Comparison of ENCODE assay signal across 8 cellular contexts in the genomic region with DNA sequence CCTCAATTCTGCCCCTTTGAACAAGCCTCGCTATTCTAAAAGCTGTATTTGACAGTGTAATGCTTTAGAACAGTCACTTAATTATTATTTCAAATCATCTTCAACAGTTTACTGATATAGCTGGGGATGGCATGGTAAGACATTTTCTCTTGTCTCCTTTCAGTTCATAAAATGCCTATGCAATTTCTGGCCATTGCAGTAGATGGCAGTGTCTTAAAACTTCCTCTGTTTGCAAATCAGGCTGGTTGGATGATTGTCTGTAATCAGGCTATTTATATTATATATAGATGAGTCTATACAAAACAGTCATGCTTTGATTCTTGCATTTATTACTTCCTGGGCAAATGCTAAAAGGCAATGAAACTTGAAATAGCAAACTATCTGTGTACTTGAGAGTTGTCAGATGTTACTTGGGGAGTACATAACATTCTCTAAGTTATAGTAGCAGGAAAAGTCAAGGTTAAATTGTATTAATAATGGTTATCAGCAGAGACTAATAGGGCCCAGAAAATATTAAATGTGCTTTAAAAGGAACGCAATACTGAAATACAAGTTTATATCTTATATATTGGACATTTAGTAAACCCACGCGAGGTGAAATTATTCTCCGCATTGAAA. TPM values are rescaled to one million over a fixed set of nuclear protein-coding genes. Genes with fewer than 3 reads are reported as not detected.
DNase-seq lines count a peak whose midpoint lies in the region; ATAC-seq and TF ChIP-seq lines count a peak whose summit lies in the region.

No MANE protein-coding gene starts in this region.

- dilution Hi-C loops in IMR-90 (cut with HindIII; ENCODE audit: low sequenced_read_pairs, unreplicated experiment): no loop called here

- BruUV-seq in IMR-90 (replicated peaks; lab: Mats Ljungman, UMichigan): no TSS peak

- TF ChIP-seq CTCF in IMR-90 (conservative IDR thresholded peaks at IDR 0.05; ENCODE audit: low read depth, low read length): peak; percentile 56
- peak; percentile 67 for TF ChIP-seq CTCF in type B pancreatic cell (conservative IDR thresholded peaks at IDR 0.05)

- intact Hi-C loops in IMR-90 (cut with micrococcal nuclease): loop anchor here (2.0 to 5.0 kb wide), 3 partner anchors 574 to 826 kb away; a partner anchor contains a TSS

- peak; percentile 51 for TF ChIP-seq RAD21 in IMR-90 (IDR thresholded peaks at IDR 0.05; ENCODE audit: low read length)

- ATAC-seq in IMR-90 (ENCODE audit: low read depth) (peak; percentile 83), esophagus mucosa (no peak)

- H3K14ac ChIP-seq in IMR-90 (replicated peaks; ENCODE audit: low read depth, low read length): no peak overlapping the region

- no peaks in the 10 kb centered on the region for H3K36me3 ChIP-seq in IMR-90 (ENCODE audit: control insufficient read depth, insufficient read depth, low read length)

- no CpG with 5 or more reads among the region's 5 CpGs for WGBS in IMR-90 (ENCODE audit: extremely low coverage in 2 of 2, insufficient read length in 1 of 2), 2 experiments

- no peak overlapping the region for H2AK9ac ChIP-seq in IMR-90 (replicated peaks; ENCODE audit: low read depth, low read length, poor library complexity)

- H2AK5ac ChIP-seq in IMR-90 (ENCODE audit: low read depth, low read length): no peak overlapping the region

- no peak overlapping the region for H3K9ac ChIP-seq in IMR-90 (ENCODE audit: low read depth, low read length)

- no peak overlapping the region for H4K5ac ChIP-seq in IMR-90 (ENCODE audit: low read depth, low read length)

- no peak overlapping the region for H3K56ac ChIP-seq in IMR-90 (ENCODE audit: extremely low read depth, insufficient read depth, low read length)

- H3K4ac ChIP-seq in IMR-90 (ENCODE audit: low read depth, low read length): no peak overlapping the region

- H3K4me1 Mint-ChIP-seq in type B pancreatic cell (ENCODE audit: unreplicated experiment): no peaks in the 10 kb centered on the region
- H3K4me1 Mint-ChIP-seq in activated naive CD8-positive, alpha-beta T cell treated with anti-CD3 and anti-CD28 coated beads for 36 hours: no peaks in the 10 kb centered on the region

- no peak overlapping the region for H2BK120ac ChIP-seq in IMR-90 (ENCODE audit: low read depth, low read length)

- no peak overlapping the region for H2BK15ac ChIP-seq in IMR-90 (ENCODE audit: low read depth, low read length)

- H3K9me3 ChIP-seq in IMR-90 (ENCODE audit: control insufficient read depth, insufficient read depth, low read length): no peaks in the 10 kb centered on the region

- no peak overlapping the region for H2BK5ac ChIP-seq in IMR-90 (ENCODE audit: low read depth, low read length, poor library complexity, severe bottlenecking)

- DNase-seq in NCI-H2227 (lab: John Stamatoyannopoulos, UW; ENCODE audit: unreplicated experiment): peak; percentile 20
- DNase-seq in NCI-H2227 treated with DMSO at 0.1 percent for 48 hours (lab: John Stamatoyannopoulos, UW): no peak
- DNase-seq in IMR-90: peak; percentile 57
- peak; percentile 36 to 37 for DNase-seq in SHP77 (lab: John Stamatoyannopoulos, UW)
- DNase-seq in foreskin melanocyte: peak; percentile 65
- no peak for DNase-seq in type B pancreatic cell (ENCODE audit: extremely low spot score, unreplicated experiment)
- DNase-seq in activated naive CD8-positive, alpha-beta T cell treated with anti-CD3 and anti-CD28 coated beads for 36 hours: no peak

- CTCF ChIA-PET in IMR-90 (lab: Yijun Ruan, JAX): no interaction called here

- no peak for TF ChIP-seq POLR2A in IMR-90 (IDR thresholded peaks at IDR 0.05; ENCODE audit: low read depth, low read length)

- no peak overlapping the region for H3K27ac ChIP-seq in IMR-90 (ENCODE audit: insufficient read depth, low read length)

- H3K27me3 Mint-ChIP-seq in type B pancreatic cell: peaks cover 23% of the 10 kb centered on the region
- H3K27me3 Mint-ChIP-seq in activated naive CD8-positive, alpha-beta T cell treated with anti-CD3 and anti-CD28 coated beads for 36 hours: peaks cover 33% of the 10 kb centered on the region

- H3K9me3 Mint-ChIP-seq in type B pancreatic cell: peaks cover 5% of the 10 kb centered on the region
- H3K9me3 Mint-ChIP-seq in activated naive CD8-positive, alpha-beta T cell treated with anti-CD3 and anti-CD28 coated beads for 36 hours: peaks cover 4% of the 10 kb centered on the region

- H3K36me3 Mint-ChIP-seq in type B pancreatic cell: no peaks in the 10 kb centered on the region
- H3K36me3 Mint-ChIP-seq in activated naive CD8-positive, alpha-beta T cell treated with anti-CD3 and anti-CD28 coated beads for 36 hours: no peaks in the 10 kb centered on the region

- H4K20me1 ChIP-seq in IMR-90 (ENCODE audit: insufficient read depth, low read length): no peaks in the 10 kb centered on the region

- no peak overlapping the region for H3K4me2 ChIP-seq in IMR-90 (ENCODE audit: low read depth, low read length)

- H3K4me3 Mint-ChIP-seq in type B pancreatic cell: no peak overlapping the region
- H3K4me3 Mint-ChIP-seq in activated naive CD8-positive, alpha-beta T cell treated with anti-CD3 and anti-CD28 coated beads for 36 hours: no peak overlapping the region

- in situ Hi-C loops in IMR-90 (cut with MboI; ENCODE audit: low sequenced_read_pairs): no loop called here

- H3K27ac Mint-ChIP-seq in type B pancreatic cell: no peak overlapping the region
- no peak overlapping the region for H3K27ac Mint-ChIP-seq in activated naive CD8-positive, alpha-beta T cell treated with anti-CD3 and anti-CD28 coated beads for 36 hours

- no peak overlapping the region for H3K4me3 ChIP-seq in IMR-90 (ENCODE audit: insufficient read depth, low read depth, low read length)

- H2BK20ac ChIP-seq in IMR-90 (ENCODE audit: low read depth, low read length): no peak overlapping the region

- H4K8ac ChIP-seq in IMR-90 (ENCODE audit: low read depth in 2 of 2, low read length in 2 of 2): no peak overlapping the region

- no peak overlapping the region for H2AFZ ChIP-seq in IMR-90 (replicated peaks; ENCODE audit: low read length, poor library complexity)

- H3K23ac ChIP-seq in IMR-90 (ENCODE audit: low read depth, low read length): no peak overlapping the region

- no peak overlapping the region for H4K91ac ChIP-seq in IMR-90 (ENCODE audit: insufficient read depth, low read depth, low read length)

- no peak overlapping the region for H3K18ac ChIP-seq in IMR-90 (ENCODE audit: low read depth, low read length)

- no peaks in the 10 kb centered on the region for H3K79me1 ChIP-seq in IMR-90 (ENCODE audit: low read depth in 1 of 2, low read length in 2 of 2)

- no peaks in the 10 kb centered on the region for H3K9me1 ChIP-seq in IMR-90 (ENCODE audit: insufficient read depth, low read length)

- POLR2A ChIA-PET in IMR-90 (lab: Charles Lee; ENCODE audit: unreplicated experiment): no interaction called here

- H3K4me1 ChIP-seq in IMR-90 (ENCODE audit: control insufficient read depth, insufficient read depth, low read length): no peaks in the 10 kb centered on the region

- no peaks in the 10 kb centered on the region for H3K27me3 ChIP-seq in IMR-90 (ENCODE audit: control insufficient read depth, insufficient read depth, low read length)

TF ChIP-seq in IMR-90, 13 proteins besides CTCF, POLR2A, EP300 and RAD21:
- TF ChIP-seq, protein P1, sequence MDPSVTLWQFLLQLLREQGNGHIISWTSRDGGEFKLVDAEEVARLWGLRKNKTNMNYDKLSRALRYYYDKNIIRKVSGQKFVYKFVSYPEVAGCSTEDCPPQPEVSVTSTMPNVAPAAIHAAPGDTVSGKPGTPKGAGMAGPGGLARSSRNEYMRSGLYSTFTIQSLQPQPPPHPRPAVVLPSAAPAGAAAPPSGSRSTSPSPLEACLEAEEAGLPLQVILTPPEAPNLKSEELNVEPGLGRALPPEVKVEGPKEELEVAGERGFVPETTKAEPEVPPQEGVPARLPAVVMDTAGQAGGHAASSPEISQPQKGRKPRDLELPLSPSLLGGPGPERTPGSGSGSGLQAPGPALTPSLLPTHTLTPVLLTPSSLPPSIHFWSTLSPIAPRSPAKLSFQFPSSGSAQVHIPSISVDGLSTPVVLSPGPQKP (IDR thresholded peaks at IDR 0.05; ENCODE audit: borderline replicate concordance, low read depth, low read length): no peak
- TF ChIP-seq NFE2L2 (IDR thresholded peaks at IDR 0.05; ENCODE audit: low read depth, low read length): no peak
- peak; percentile 39 for TF ChIP-seq SMC3 (IDR thresholded peaks at IDR 0.05; ENCODE audit: low read depth, low read length)

RNA-seq across cellular contexts. Expression of a gene that starts 55.5 kb away (rescaled TPM):
- total RNA-seq in IMR-90 (2012; rRNA removed) (not detected in 2 replicates), type B pancreatic cell (ENCODE audit: low replicate concordance) (0.31 TPM in 1 of 2 replicates, not detected in the other), esophagus mucosa (not detected)
- not detected in 2 replicates for polyA plus RNA-seq in IMR-90 (2012; rRNA removed)
- polyA plus RNA-seq in IMR-90 (2012; cell fraction: cytosol; rRNA removed): not detected in 2 replicates
- not detected in 2 replicates for polyA plus RNA-seq in IMR-90 (2012; cell fraction: nucleus; rRNA removed; ENCODE audit: low replicate concordance)
- total RNA-seq in activated naive CD8-positive, alpha-beta T cell treated with anti-CD3 and anti-CD28 coated beads for 36 hours: not detected

Comparison
In these comparisons a context has a peak if more than half of its experiments do, and no peak if none do; other contexts are left out.
1. DNase-seq: peak in NCI-H2227 (single experiment), IMR-90 (single experiment), SHP77 (2 of 2) and foreskin melanocyte (single experiment); none in NCI-H2227 treated with DMSO at 0.1 percent for 48 hours (single experiment), type B pancreatic cell (single experiment) and activated naive CD8-positive, alpha-beta T cell treated with anti-CD3 and anti-CD28 coated beads for 36 hours (single experiment).